Comparison of ENCODE assay signal across 13 cellular contexts in the genomic region with DNA sequence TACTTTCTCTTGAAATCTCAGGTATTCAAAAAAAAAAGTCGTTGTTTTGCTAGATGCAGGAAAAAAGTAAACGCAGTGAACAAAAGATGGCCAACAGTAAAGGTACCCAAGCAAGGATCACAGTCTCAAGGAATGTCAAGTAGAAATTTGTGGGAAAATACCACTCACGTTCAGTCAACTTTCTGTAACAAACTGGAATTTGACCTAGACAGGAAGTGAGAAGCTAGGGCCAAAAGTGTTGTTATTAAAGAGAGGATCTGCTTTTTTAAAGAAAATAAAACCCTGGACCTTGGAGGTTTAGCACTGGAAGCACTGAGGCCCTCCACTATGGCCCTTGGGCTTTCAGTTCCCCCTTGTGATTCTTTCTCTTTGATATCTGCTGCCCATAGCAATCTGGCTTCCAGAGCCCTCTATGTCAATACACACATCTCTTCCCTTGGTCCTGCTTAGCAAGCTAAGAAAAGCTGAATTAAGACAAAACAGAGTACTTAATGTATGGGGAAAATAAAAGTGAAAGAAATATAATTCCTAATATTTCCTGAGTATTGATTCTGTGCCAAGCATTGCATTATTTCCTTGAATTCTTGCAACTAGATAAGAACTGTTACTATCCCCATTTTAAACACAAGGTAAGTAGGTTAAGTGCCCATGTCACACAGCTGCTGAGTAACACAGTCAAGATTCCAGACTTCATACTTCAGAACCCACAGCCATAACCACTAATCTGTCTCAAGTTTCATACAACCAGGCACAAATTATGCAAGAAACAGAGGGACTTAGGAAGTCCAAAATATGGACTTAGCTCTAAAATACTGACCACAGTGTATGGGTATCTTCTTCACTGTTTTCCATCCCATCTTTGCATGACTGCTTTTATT. TPM values are rescaled to one million over a fixed set of nuclear protein-coding genes. Genes with fewer than 3 reads are reported as not detected.
DNase-seq lines count a peak whose midpoint lies in the region; ATAC-seq and TF ChIP-seq lines count a peak whose summit lies in the region.
"Had no signal": no experiment of that assay in that cellular context is flagged by ENCODE, and none has a peak within 500 bp of the region (broad histone marks: within the 10 kb centered on the region; RNA-seq: fewer than 3 reads in every experiment).

No MANE protein-coding gene starts in this region.

- no peaks in the 10 kb centered on the region for H3K27me3 Mint-ChIP-seq in activated CD4-positive, alpha-beta T cell treated with anti-CD3 and anti-CD28 coated beads, Interleukin-2, amount 10 ng/mL, durations not matched to agents 24 days and 14 days
- H3K27me3 Mint-ChIP-seq in CD8-positive, alpha-beta memory T cell = no peaks in the 10 kb centered on the region

- no peak overlapping the region for H3K18ac ChIP-seq in neuronal stem cell (ENCODE audit: low read length)

- no peaks in the 10 kb centered on the region for H3K9me3 ChIP-seq in SJSA1 (replicated peaks)
- no peaks in the 10 kb centered on the region for H3K9me3 ChIP-seq in upper lobe of left lung
- H3K9me3 ChIP-seq in neuronal stem cell (replicated peaks in 1 of 2; ENCODE audit: control insufficient read depth in 2 of 2, insufficient read depth in 1 of 2, low read depth in 1 of 2, low read length in 2 of 2) = no peaks in the 10 kb centered on the region
- H3K9me3 ChIP-seq in CD8-positive, alpha-beta memory T cell (ENCODE audit: low read length) = no peaks in the 10 kb centered on the region

- H2BK120ac ChIP-seq in neuronal stem cell (ENCODE audit: low read depth, low read length) = no peak overlapping the region

- TF ChIP-seq POLR2A in upper lobe of left lung (IDR thresholded peaks at IDR 0.05) = no peak

- no peak overlapping the region for H3K27ac Mint-ChIP-seq in activated CD4-positive, alpha-beta T cell treated with anti-CD3 and anti-CD28 coated beads, Interleukin-2, amount 10 ng/mL, durations not matched to agents 24 days and 14 days
- H3K27ac Mint-ChIP-seq in CD8-positive, alpha-beta memory T cell = peak overlapping the region in 1 of 8 donors; percentile 59
- H3K27ac Mint-ChIP-seq: natural killer cell treated with Interleukin-12 subunit alpha and Interleukin-12 subunit beta and Interleukin-15 and Interleukin-18, amount 100 ng/mL, for 72 hours had no signal

- no peak overlapping the region for H4K8ac ChIP-seq in neuronal stem cell (ENCODE audit: low read depth, low read length)

- POLR2A ChIA-PET in CD8-positive, alpha-beta memory T cell (lab: Charles Lee) = no interaction called here

- H4K91ac ChIP-seq in neuronal stem cell (ENCODE audit: low read depth, low read length, poor library complexity) = no peak overlapping the region

- H2BK15ac ChIP-seq in neuronal stem cell (ENCODE audit: low read length) = no peak overlapping the region

- peaks cover 9% of the 10 kb centered on the region for H3K4me1 Mint-ChIP-seq in activated CD4-positive, alpha-beta T cell treated with anti-CD3 and anti-CD28 coated beads, Interleukin-2, amount 10 ng/mL, durations not matched to agents 24 days and 14 days
- peaks cover 12 to 24% (median 24%) of the 10 kb centered on the region in 3 donors for H3K4me1 Mint-ChIP-seq in CD8-positive, alpha-beta memory T cell

- H3K4ac ChIP-seq in neuronal stem cell (ENCODE audit: low read length) = no peak overlapping the region

- H3K4me3 Mint-ChIP-seq in activated CD4-positive, alpha-beta T cell treated with anti-CD3 and anti-CD28 coated beads, Interleukin-2, amount 10 ng/mL, durations not matched to agents 24 days and 14 days = no peak overlapping the region
- H3K4me3 Mint-ChIP-seq in CD8-positive, alpha-beta memory T cell = peak overlapping the region in 1 of 7 donors; percentile 54
- H3K4me3 Mint-ChIP-seq: natural killer cell treated with Interleukin-12 subunit alpha and Interleukin-12 subunit beta and Interleukin-15 and Interleukin-18, amount 100 ng/mL, for 72 hours had no signal

- ATAC-seq in upper lobe of left lung (ENCODE audit: low FRiP score in 2 of 2) (no peak), GM18861 (IDR thresholded peaks at IDR 0.05; ENCODE audit: unreplicated experiment) (no peak)
- ATAC-seq: K562; natural killer cell treated with Interleukin-12 subunit alpha and Interleukin-12 subunit beta and Interleukin-15 and Interleukin-18, amount 100 ng/mL, for 72 hours had no signal

- H2AFZ ChIP-seq in neuronal stem cell (ENCODE audit: low read length) = no peak overlapping the region

- H3K4me3 ChIP-seq in SJSA1 (no peak overlapping the region), upper lobe of left lung (no peak overlapping the region), neuronal stem cell (ENCODE audit: low read length in 2 of 2) (no peak overlapping the region)
- no peak overlapping the region for H3K4me3 ChIP-seq in CD8-positive, alpha-beta memory T cell (ENCODE audit: low read length)
- H3K4me3 ChIP-seq: K562 had no signal

- CTCF ChIA-PET in CD8-positive, alpha-beta memory T cell (lab: Charles Lee) = no interaction called here

- H3K36me3 Mint-ChIP-seq in activated CD4-positive, alpha-beta T cell treated with anti-CD3 and anti-CD28 coated beads, Interleukin-2, amount 10 ng/mL, durations not matched to agents 24 days and 14 days (ENCODE audit: low read depth) = no peaks in the 10 kb centered on the region
- H3K36me3 Mint-ChIP-seq in CD8-positive, alpha-beta memory T cell = peaks cover 0 to 5% (median 2%) of the 10 kb centered on the region in 3 donors
- H3K36me3 Mint-ChIP-seq: natural killer cell treated with Interleukin-12 subunit alpha and Interleukin-12 subunit beta and Interleukin-15 and Interleukin-18, amount 100 ng/mL, for 72 hours had no signal

- no peak overlapping the region for H2BK5ac ChIP-seq in neuronal stem cell (ENCODE audit: low read length)

- peak in 1 of 4 donors; percentile 34 for TF ChIP-seq EP300 in upper lobe of left lung (IDR thresholded peaks at IDR 0.05)

- no peak overlapping the region for H2BK12ac ChIP-seq in neuronal stem cell (ENCODE audit: low read length)

- H3K4me2 ChIP-seq in neuronal stem cell (ENCODE audit: insufficient read depth, low read length, poor library complexity, severe bottlenecking) = no peak overlapping the region

- no peaks in the 10 kb centered on the region for H3K27me3 ChIP-seq in SJSA1 (replicated peaks)
- H3K27me3 ChIP-seq in upper lobe of left lung = no peaks in the 10 kb centered on the region
- no peaks in the 10 kb centered on the region for H3K27me3 ChIP-seq in neuronal stem cell (ENCODE audit: control insufficient read depth in 3 of 3, insufficient read depth in 3 of 3, low read depth in 1 of 3, low read length in 3 of 3)
- H3K27me3 ChIP-seq in CD8-positive, alpha-beta memory T cell (ENCODE audit: insufficient read depth, low read length, poor library complexity, severe bottlenecking) = no peaks in the 10 kb centered on the region
- H3K27me3 ChIP-seq: dorsolateral prefrontal cortex had no signal

- 44 to 61% methylated on average over 3 of the region's 3 CpGs for WGBS in upper lobe of left lung, 2 donors
- no CpG with 5 or more reads among the region's 3 CpGs for WGBS in neuronal stem cell (ENCODE audit: extremely low coverage in 2 of 2, insufficient read length in 2 of 2, insufficient replicate concordance in 1 of 2), 2 donors

- no peak overlapping the region for H2AK5ac ChIP-seq in neuronal stem cell (ENCODE audit: low read depth, low read length)

- H3K23ac ChIP-seq in neuronal stem cell (ENCODE audit: low read depth, low read length, poor library complexity) = no peak overlapping the region

- no peak overlapping the region for H3K9ac ChIP-seq in neuronal stem cell (ENCODE audit: low read depth, low read length, poor library complexity)

- no peaks in the 10 kb centered on the region for H3K36me3 ChIP-seq in SJSA1
- no peaks in the 10 kb centered on the region for H3K36me3 ChIP-seq in upper lobe of left lung
- H3K36me3 ChIP-seq in neuronal stem cell (replicated peaks in 1 of 2; ENCODE audit: control insufficient read depth in 2 of 2, insufficient read depth in 2 of 2, low read length in 2 of 2) = no peaks in the 10 kb centered on the region
- H3K36me3 ChIP-seq in CD8-positive, alpha-beta memory T cell (ENCODE audit: insufficient read depth, low read length) = no peaks in the 10 kb centered on the region

- peaks cover 21% of the 10 kb centered on the region for H3K4me1 ChIP-seq in SJSA1 (replicated peaks)
- H3K4me1 ChIP-seq in upper lobe of left lung = peaks cover 17 to 31% (median 24%) of the 10 kb centered on the region in 4 donors
- H3K4me1 ChIP-seq in neuronal stem cell (ENCODE audit: control insufficient read depth in 2 of 2, insufficient read depth in 1 of 2, low read depth in 1 of 2, low read length in 2 of 2) = peaks cover 3 to 9% of the 10 kb centered on the region in 2 donors
- H3K4me1 ChIP-seq in CD8-positive, alpha-beta memory T cell (ENCODE audit: insufficient read depth, low read length) = peaks cover 14% of the 10 kb centered on the region

- H3K79me1 ChIP-seq in neuronal stem cell (ENCODE audit: low read depth, low read length) = no peaks in the 10 kb centered on the region

- H3K14ac ChIP-seq in neuronal stem cell (ENCODE audit: low read length) = no peak overlapping the region

- intact Hi-C loops in activated CD4-positive, alpha-beta T cell treated with anti-CD3 and anti-CD28 coated beads, Interleukin-2, amount 10 ng/mL, durations not matched to agents 24 days and 14 days (cut with micrococcal nuclease) = loop anchor here (10.0 kb wide), 1 partner anchor 771 kb away; no protein-coding TSS in a partner anchor

- H3K27ac ChIP-seq in SJSA1 (peak overlapping the region; percentile 57), upper lobe of left lung (peak overlapping the region in 3 of 4 donors; percentile 51 to 100 (median 60)), neuronal stem cell (replicated peaks; ENCODE audit: low read length) (no peak overlapping the region)
- H3K27ac ChIP-seq in CD8-positive, alpha-beta memory T cell (ENCODE audit: low read depth, low read length) = no peak overlapping the region
- H3K27ac ChIP-seq: C4-2B had no signal

- TF ChIP-seq CTCF in upper lobe of left lung (IDR thresholded peaks at IDR 0.05) = no peak

- H3K9me3 Mint-ChIP-seq in activated CD4-positive, alpha-beta T cell treated with anti-CD3 and anti-CD28 coated beads, Interleukin-2, amount 10 ng/mL, durations not matched to agents 24 days and 14 days = no peaks in the 10 kb centered on the region
- H3K9me3 Mint-ChIP-seq in CD8-positive, alpha-beta memory T cell = no peaks in the 10 kb centered on the region
- H3K9me3 Mint-ChIP-seq: natural killer cell treated with Interleukin-12 subunit alpha and Interleukin-12 subunit beta and Interleukin-15 and Interleukin-18, amount 100 ng/mL, for 72 hours had no signal

- peak; percentile 54 for DNase-seq in activated CD4-positive, alpha-beta T cell treated with anti-CD3 and anti-CD28 coated beads, Interleukin-2, amount 10 ng/mL, durations not matched to agents 24 days and 14 days
- no peak for DNase-seq in activated CD4-positive, alpha-beta T cell treated with anti-CD3 and anti-CD28 coated beads, Interleukin-2, amount 50 U/mL, for 1 hour
- DNase-seq in SJSA1 (ENCODE audit: low read depth in 1 of 2, low spot score in 2 of 2) (peak in 1 of 2 experiments; percentile 52), hepatic stellate cell (ENCODE audit: low spot score) (peak; percentile 53), upper lobe of left lung (no peak), neuronal stem cell (ENCODE audit: low spot score) (no peak)
- no peak for DNase-seq in CD8-positive, alpha-beta memory T cell
- DNase-seq: activated CD4-positive, alpha-beta T cell treated with anti-CD3 and anti-CD28 coated beads for 1 hour; dorsolateral prefrontal cortex had no signal

RNA-seq across cellular contexts. Expression of gene ZNF438, which starts 2.6 kb away (rescaled TPM):
- 2.4 and 3.2 TPM in 2 replicates for total RNA-seq in activated CD4-positive, alpha-beta T cell treated with anti-CD3 and anti-CD28 coated beads, Interleukin-2, amount 10 ng/mL, durations not matched to agents 24 days and 14 days
- 5.2 and 6.5 TPM in 2 replicates for total RNA-seq in SJSA1 (2014; rRNA removed; shearing (Covaris generic))
- 10 to 100 TPM; 10.5 to 25.1 (median 13.7) TPM for total RNA-seq in upper lobe of left lung
- 5.4 TPM for polyA plus RNA-seq in neuronal stem cell (2013, experiment 1 of 2)
- polyA plus RNA-seq in neuronal stem cell (2013, experiment 2 of 2) = 5.6 TPM
- total RNA-seq in CD8-positive, alpha-beta memory T cell = 1 to 10 TPM; 2.9 to 3.9 TPM
- 4.2 TPM for polyA plus RNA-seq in CD8-positive, alpha-beta memory T cell

Comparison
In these comparisons a context has a peak if more than half of its experiments do, and no peak if none do; other contexts are left out.
1. DNase-seq: peak in activated CD4-positive, alpha-beta T cell treated with anti-CD3 and anti-CD28 coated beads, Interleukin-2, amount 10 ng/mL, durations not matched to agents 24 days and 14 days (single experiment) and hepatic stellate cell (single experiment); none in activated CD4-positive, alpha-beta T cell treated with anti-CD3 and anti-CD28 coated beads, Interleukin-2, amount 50 U/mL, for 1 hour (single experiment), upper lobe of left lung (0 of 2), neuronal stem cell (single experiment) and CD8-positive, alpha-beta memory T cell (0 of 5).
2. H3K27ac ChIP-seq: peak in SJSA1 (single experiment) and upper lobe of left lung (3 of 4); none in neuronal stem cell (single experiment) and CD8-positive, alpha-beta memory T cell (single experiment).